ENCODE assay signal across 18 cellular contexts in the genomic region with DNA sequence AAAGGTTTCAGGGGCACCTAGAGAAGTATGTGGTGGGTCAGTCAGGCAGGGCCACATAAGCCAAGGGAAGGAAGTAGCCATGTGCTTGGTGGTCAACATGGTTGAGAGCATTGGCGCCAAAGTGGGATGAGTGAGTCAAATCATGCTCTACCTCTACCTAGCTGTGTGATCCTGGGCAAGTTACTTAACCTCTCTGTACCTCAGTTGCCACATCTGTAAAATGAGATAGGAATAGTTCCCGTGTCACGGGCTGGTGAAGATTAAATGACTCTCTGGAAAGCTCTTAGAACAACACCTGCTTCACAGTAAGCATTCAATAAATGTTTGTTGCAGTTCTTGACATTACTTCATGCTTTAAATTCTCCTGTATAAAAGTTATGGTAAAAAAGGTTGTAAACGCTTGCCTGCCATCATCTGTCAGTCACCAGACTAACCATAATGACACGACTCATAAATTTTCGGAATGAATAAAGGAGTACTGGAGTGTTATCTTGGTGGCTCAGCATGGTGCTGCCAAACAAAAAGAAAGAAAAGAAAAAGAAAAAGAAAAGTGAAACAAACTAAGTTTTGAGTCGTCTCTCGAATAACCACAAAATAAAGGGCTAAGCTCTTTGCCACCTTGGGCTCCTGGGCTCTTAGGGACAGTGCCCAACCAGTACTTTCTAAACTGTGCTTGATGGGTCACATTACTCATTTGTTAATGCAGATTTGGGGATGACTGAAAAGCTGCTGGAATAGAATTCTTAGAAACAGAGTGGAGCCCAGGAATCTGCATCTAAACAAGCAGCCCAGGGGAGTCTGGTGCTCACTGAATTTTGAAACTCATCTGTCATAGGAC.
A peak's percentile ranks its signal among the peaks of the same experiment; 100 is the strongest.
DNase-seq lines count a peak whose midpoint lies in the region; ATAC-seq and TF ChIP-seq lines count a peak whose summit lies in the region.
"Had no signal": no experiment of that assay in that cellular context is flagged by ENCODE, and none has a peak within 500 bp of the region (broad histone marks: within the 10 kb centered on the region; RNA-seq: fewer than 3 reads in every experiment).

No MANE protein-coding gene starts in this region.

- peak overlapping the region; percentile 36 for H3K27ac Mint-ChIP-seq in glutamatergic neuron (ENCODE audit: unreplicated experiment)
- H3K27ac Mint-ChIP-seq: T-cell had no signal

- H3K36me3 Mint-ChIP-seq in glutamatergic neuron (ENCODE audit: unreplicated experiment), result peaks cover 19% of the 10 kb centered on the region
- H3K36me3 Mint-ChIP-seq: CD8-positive, alpha-beta memory T cell; T-cell had no signal

- ATAC-seq in HG02970 (IDR thresholded peaks at IDR 0.05; ENCODE audit: low FRiP score, unreplicated experiment), result no peak
- ATAC-seq: PC-3, T-cell had no signal

- no peak overlapping the region for H3K4me3 ChIP-seq in Peyer's patch
- H3K4me3 ChIP-seq: BLaER1 had no signal

- H3K4me3 Mint-ChIP-seq in glutamatergic neuron (ENCODE audit: unreplicated experiment), result no peak overlapping the region
- H3K4me3 Mint-ChIP-seq: CD8-positive, alpha-beta memory T cell; T-cell had no signal

- H3K27me3 Mint-ChIP-seq in glutamatergic neuron (ENCODE audit: unreplicated experiment), result peaks cover 8% of the 10 kb centered on the region

- H3K9me3 ChIP-seq in Peyer's patch, result no peaks in the 10 kb centered on the region
- H3K9me3 ChIP-seq: BLaER1 had no signal

- peaks cover 8% of the 10 kb centered on the region for H3K9me3 Mint-ChIP-seq in glutamatergic neuron (ENCODE audit: unreplicated experiment)

- no peaks in the 10 kb centered on the region for H3K27me3 ChIP-seq in Peyer's patch
- H3K27me3 ChIP-seq: BLaER1 had no signal

- no peak for TF ChIP-seq POLR2A in Peyer's patch (IDR thresholded peaks at IDR 0.05)

- TF ChIP-seq CTCF in glutamatergic neuron (IDR thresholded peaks at IDR 0.05; ENCODE audit: partially characterized antibody, unreplicated experiment) (no peak), Peyer's patch (IDR thresholded peaks at IDR 0.05) (no peak)

- CTCF ChIA-PET in HEK293T (lab: Yijun Ruan, JAX), result no interaction called here

- no peak for DNase-seq in HEK293T (ENCODE audit: extremely low spot score)
- peak; percentile 7 for DNase-seq in RKO (ENCODE audit: low spot score)
- DNase-seq in glutamatergic neuron, result no peak
- DNase-seq in activated CD4-positive, alpha-beta T cell treated with anti-CD3 and anti-CD28 coated beads for 48 hours, result no peak
- DNase-seq in iPS-NIHi7 (ENCODE audit: extremely low spot score), result no peak
- no peak for DNase-seq in Peyer's patch
- DNase-seq: CD8-positive, alpha-beta memory T cell; DMS 273 treated with DMSO at 0.1 percent for 48 hours; Kasumi-1; NCI-H1417 treated with DMSO at 0.1 percent for 48 hours; NCI-H2081; NCI-H226; NCI-H526 treated with DMSO at 0.1 percent for 48 hours; NK-92 treated with Interleukin-12 subunit alpha and Interleukin-12 subunit beta, amount 100 ng/mL, for 24 hours; PC-3; T-cell had no signal

- no peak overlapping the region for H3K27ac ChIP-seq in Peyer's patch
- H3K27ac ChIP-seq: BLaER1 had no signal

- H3K36me3 ChIP-seq in Peyer's patch, result no peaks in the 10 kb centered on the region

- H3K4me1 ChIP-seq in Peyer's patch, result no peaks in the 10 kb centered on the region
- H3K4me1 ChIP-seq: BLaER1 had no signal

- POLR2A ChIA-PET in HEK293T (lab: Yijun Ruan, JAX), result no interaction called here

- H3K4me1 Mint-ChIP-seq in glutamatergic neuron (ENCODE audit: low read depth, unreplicated experiment), result peaks cover 29% of the 10 kb centered on the region
- H3K4me1 Mint-ChIP-seq: CD8-positive, alpha-beta memory T cell; T-cell had no signal

TF ChIP-seq in HEK293T, 16 proteins besides CTCF, POLR2A, EP300 and RAD21:
- no peak for TF ChIP-seq NFRKB (IDR thresholded peaks at IDR 0.05)
- TF ChIP-seq, protein P1, sequence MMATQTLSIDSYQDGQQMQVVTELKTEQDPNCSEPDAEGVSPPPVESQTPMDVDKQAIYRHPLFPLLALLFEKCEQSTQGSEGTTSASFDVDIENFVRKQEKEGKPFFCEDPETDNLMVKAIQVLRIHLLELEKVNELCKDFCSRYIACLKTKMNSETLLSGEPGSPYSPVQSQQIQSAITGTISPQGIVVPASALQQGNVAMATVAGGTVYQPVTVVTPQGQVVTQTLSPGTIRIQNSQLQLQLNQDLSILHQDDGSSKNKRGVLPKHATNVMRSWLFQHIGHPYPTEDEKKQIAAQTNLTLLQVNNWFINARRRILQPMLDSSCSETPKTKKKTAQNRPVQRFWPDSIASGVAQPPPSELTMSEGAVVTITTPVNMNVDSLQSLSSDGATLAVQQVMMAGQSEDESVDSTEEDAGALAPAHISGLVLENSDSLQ (IDR thresholded peaks at IDR 0.05), result peak; percentile 85
